In the genomic region with DNA sequence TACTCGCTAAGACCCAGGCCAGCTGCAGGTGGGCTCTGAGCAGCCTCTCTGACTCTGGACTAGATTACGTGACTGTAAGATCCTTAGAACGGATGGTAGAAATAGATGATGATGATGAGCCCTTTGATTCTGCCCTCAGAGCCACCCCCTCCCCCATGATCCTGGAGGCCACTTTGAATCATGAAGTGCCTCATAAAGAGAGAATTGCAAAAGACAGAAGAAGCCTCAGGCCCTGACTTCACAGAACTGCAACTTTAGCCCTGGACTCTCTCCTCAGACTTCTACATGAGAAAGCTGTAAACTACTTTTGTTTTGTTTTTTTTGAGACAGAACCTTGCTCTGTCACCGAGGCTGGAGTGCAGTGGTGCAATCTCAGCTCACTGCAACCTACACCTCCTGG, we compare ENCODE assay signal across 18 cellular contexts. TPM values are rescaled to one million over a fixed set of nuclear protein-coding genes. Genes with fewer than 3 reads are reported as not detected.
A peak's percentile ranks its signal among the peaks of the same experiment; 100 is the strongest.
DNase-seq lines count a peak whose midpoint lies in the region; ATAC-seq, FAIRE-seq and TF ChIP-seq lines count a peak whose summit lies in the region.
"Had no signal": no experiment of that assay in that cellular context is flagged by ENCODE, and none has a peak within 500 bp of the region (broad histone marks: within the 10 kb centered on the region; RNA-seq: fewer than 3 reads in every experiment).

No MANE protein-coding gene starts in this region.

- H3K36me3 ChIP-seq in adipocyte (ENCODE audit: control insufficient read depth, insufficient read depth, low read length, severe bottlenecking): no peaks in the 10 kb centered on the region

- peak; percentile 31 for DNase-seq in stimulated activated CD4-positive, alpha-beta T cell treated with anti-CD3 and anti-CD28 coated beads, Interleukin-1b, Interleukin-23, amount 100 ng/mL, for 48 hours
- no peak for DNase-seq in stimulated activated CD4-positive, alpha-beta T cell treated with anti-CD3 and anti-CD28 coated beads, Interleukin-4, amount 100 ng/mL, for 1 hour
- DNase-seq in HL-60 (ENCODE audit: low read depth in 1 of 2, low spot score in 1 of 2) (no peak), adipocyte (ENCODE audit: low read depth) (peak; percentile 36), ureter (ENCODE audit: low spot score) (no peak), RCC 7860 (ENCODE audit: low spot score) (no peak), GM10248 (ENCODE audit: extremely low spot score) (no peak)
- DNase-seq in stimulated activated effector memory CD8-positive, alpha-beta T cell treated with anti-CD3 and anti-CD28 coated beads, Interleukin-12 subunit alpha, Interleukin-12 subunit beta, amount 100 ng/mL, for 72 hours (ENCODE audit: low spot score in 2 of 2): no peak
- DNase-seq: activated effector memory CD4-positive, alpha-beta T cell treated with Interleukin-2 at 50 U/mL for 16 hours; foreskin melanocyte; mesendoderm; NCI-H446 treated with DMSO at 0.1 percent for 48 hours; nephron progenitor cell; NK-92 treated with Interleukin-12 subunit alpha and Interleukin-12 subunit beta, amount 100 ng/mL, for 24 hours; SW 1271; testis had no signal

- H3K36me3 Mint-ChIP-seq in stimulated activated effector memory CD8-positive, alpha-beta T cell treated with anti-CD3 and anti-CD28 coated beads, Interleukin-12 subunit alpha, Interleukin-12 subunit beta, amount 100 ng/mL, for 72 hours: peaks cover 6% of the 10 kb centered on the region

- H3K27me3 ChIP-seq in HL-60 (ENCODE audit: insufficient read depth, poor library complexity, severe bottlenecking): no peaks in the 10 kb centered on the region
- peaks cover 3% of the 10 kb centered on the region for H3K27me3 ChIP-seq in adipocyte (replicated peaks; ENCODE audit: control insufficient read depth, insufficient read depth, low read length)
- H3K27me3 ChIP-seq: testis had no signal

- CTCF ChIA-PET in GM10248 (lab: Yijun Ruan, JAX): interaction anchor here (1.0 to 3.1 kb wide), 4 partner anchors 9 to 57 kb away, joined by 3 to 15 read pairs (median 6); no protein-coding TSS in a partner anchor

- peak overlapping the region; percentile 23 for H3K27ac Mint-ChIP-seq in stimulated activated effector memory CD8-positive, alpha-beta T cell treated with anti-CD3 and anti-CD28 coated beads, Interleukin-12 subunit alpha, Interleukin-12 subunit beta, amount 100 ng/mL, for 72 hours
- H3K27ac Mint-ChIP-seq: nephron progenitor cell had no signal

- no peaks in the 10 kb centered on the region for H3K9me3 ChIP-seq in adipocyte (ENCODE audit: control insufficient read depth, low read length)
- H3K9me3 ChIP-seq: testis had no signal

- no peak for ATAC-seq in stimulated activated effector memory CD8-positive, alpha-beta T cell treated with anti-CD3 and anti-CD28 coated beads, Interleukin-12 subunit alpha, Interleukin-12 subunit beta, amount 100 ng/mL, for 72 hours

- POLR2A ChIA-PET in GM10248 (lab: Yijun Ruan, JAX): interaction anchor here (1.4 kb wide), 1 partner anchor 11 kb away, joined by 3 read pairs; no protein-coding TSS in a partner anchor

- peak overlapping the region; percentile 21 for H3K27ac ChIP-seq in HL-60 (replicated peaks)
- H3K27ac ChIP-seq: testis had no signal

- no peak overlapping the region for H3K9ac ChIP-seq in adipocyte (ENCODE audit: low read length)

- H3K4me1 Mint-ChIP-seq in stimulated activated effector memory CD8-positive, alpha-beta T cell treated with anti-CD3 and anti-CD28 coated beads, Interleukin-12 subunit alpha, Interleukin-12 subunit beta, amount 100 ng/mL, for 72 hours: peaks cover 40% of the 10 kb centered on the region

- FAIRE-seq in RCC 7860 (lab: Jason Lieb, UNC): no peak
- FAIRE-seq: colon had no signal

- no peak overlapping the region for H3K4me3 Mint-ChIP-seq in stimulated activated effector memory CD8-positive, alpha-beta T cell treated with anti-CD3 and anti-CD28 coated beads, Interleukin-12 subunit alpha, Interleukin-12 subunit beta, amount 100 ng/mL, for 72 hours
- H3K4me3 Mint-ChIP-seq: nephron progenitor cell had no signal

- H3K9me3 Mint-ChIP-seq in stimulated activated effector memory CD8-positive, alpha-beta T cell treated with anti-CD3 and anti-CD28 coated beads, Interleukin-12 subunit alpha, Interleukin-12 subunit beta, amount 100 ng/mL, for 72 hours: no peaks in the 10 kb centered on the region
- H3K9me3 Mint-ChIP-seq: nephron progenitor cell had no signal

- peaks cover 29% of the 10 kb centered on the region for H3K4me1 ChIP-seq in adipocyte (ENCODE audit: control insufficient read depth, insufficient read depth, low read length)

- H3K4me3 ChIP-seq in HL-60 (replicated peaks; ENCODE audit: insufficient read depth, low read length) (no peak overlapping the region), adipocyte (ENCODE audit: low read length) (no peak overlapping the region)
- H3K4me3 ChIP-seq: smooth muscle cell, testis had no signal

- TF ChIP-seq CTCF in HL-60 (IDR thresholded peaks at IDR 0.05; ENCODE audit: insufficient read depth, low read length): no peak
- no peak for TF ChIP-seq CTCF in GM10248 (IDR thresholded peaks at IDR 0.05; ENCODE audit: control extremely low read depth, extremely low read depth, low read depth, missing control alignments)

RNA-seq across cellular contexts. Expression of a gene that starts 15.4 kb away (rescaled TPM):
- 28.7 TPM for total RNA-seq in ureter

RNA-seq across cellular contexts. Expression of a gene that starts 42.7 kb away (rescaled TPM):
- total RNA-seq in ureter: 63.3 TPM

Comparison
In these comparisons a context has a peak if more than half of its experiments do, and no peak if none do; other contexts are left out.
1. DNase-seq: peak in stimulated activated CD4-positive, alpha-beta T cell treated with anti-CD3 and anti-CD28 coated beads, Interleukin-1b, Interleukin-23, amount 100 ng/mL, for 48 hours (single experiment) and adipocyte (single experiment); none in stimulated activated CD4-positive, alpha-beta T cell treated with anti-CD3 and anti-CD28 coated beads, Interleukin-4, amount 100 ng/mL, for 1 hour (single experiment), HL-60 (0 of 2), stimulated activated effector memory CD8-positive, alpha-beta T cell treated with anti-CD3 and anti-CD28 coated beads, Interleukin-12 subunit alpha, Interleukin-12 subunit beta, amount 100 ng/mL, for 72 hours (0 of 2), ureter (single experiment), RCC 7860 (single experiment) and GM10248 (single experiment).